Comparison of ENCODE assay signal across 10 cellular contexts in genomic region chr1:24186031-24186710, GRCh38. TPM values are rescaled to one million over a fixed set of nuclear protein-coding genes. Genes with fewer than 3 reads are reported as not detected.
DNase-seq lines count a peak whose midpoint lies in the region; ATAC-seq, FAIRE-seq and TF ChIP-seq lines count a peak whose summit lies in the region.
"Had no signal": no experiment of that assay in that cellular context is flagged by ENCODE, and none has a peak within 500 bp of the region (broad histone marks: within the 10 kb centered on the region; RNA-seq: fewer than 3 reads in every experiment).

No MANE protein-coding gene starts in this region.

- H4K20me1 ChIP-seq in BLaER1 treated with 17β-estradiol and CSF1 and Interleukin-3, amounts not matched to agents 10 nM and 100 nM, result peaks cover 0 to 17% (median 0%) of the 10 kb centered on the region in 11 experiments; a peak in 7 of 22 replicates

- H3K4me1 ChIP-seq in BLaER1 treated with 17β-estradiol and CSF1 and Interleukin-3, amounts not matched to agents 10 nM and 100 nM, result peaks cover 42 to 84% (median 68%) of the 10 kb centered on the region in 10 experiments

- H3K4me3 Mint-ChIP-seq in IgD-negative memory B cell (peak overlapping the region; percentile 77 to 93 (median 86)), naive B cell (peak overlapping the region; percentile 82 to 98 (median 94))

- H3K4me1 Mint-ChIP-seq in IgD-negative memory B cell (peaks cover 43 to 57% (median 48%) of the 10 kb centered on the region in 3 donors), naive B cell (peaks cover 50 to 85% (median 76%) of the 10 kb centered on the region in 3 donors)

- H3K27me3 Mint-ChIP-seq in IgD-negative memory B cell (no peaks in the 10 kb centered on the region), naive B cell (no peaks in the 10 kb centered on the region)

- no peak for ATAC-seq in naive B cell (ENCODE audit: low read depth in 2 of 2)
- ATAC-seq in HG03469 (IDR thresholded peaks at IDR 0.05; ENCODE audit: unreplicated experiment), result no peak
- ATAC-seq in HG03095 (IDR thresholded peaks at IDR 0.05; ENCODE audit: unreplicated experiment), result no peak

- no peaks in the 10 kb centered on the region for H3K9me3 Mint-ChIP-seq in IgD-negative memory B cell
- peaks cover 0 to 3% (median 0%) of the 10 kb centered on the region in 7 donors for H3K9me3 Mint-ChIP-seq in naive B cell

- H3K36me3 Mint-ChIP-seq in IgD-negative memory B cell (no peaks in the 10 kb centered on the region), naive B cell (peaks cover 0 to 9% of the 10 kb centered on the region in 2 donors)

- peak overlapping the region; percentile 56 to 81 (median 72); a peak in 19 of 20 replicates for H3K4me3 ChIP-seq in BLaER1 treated with 17β-estradiol and CSF1 and Interleukin-3, amounts not matched to agents 10 nM and 100 nM
- peak overlapping the region; percentile 52 for H3K4me3 ChIP-seq in bronchial epithelial cell (ENCODE audit: low read depth, low read length)

- peak overlapping the region; percentile 82 to 94 (median 90); a peak in 21 of 22 replicates for H3K9ac ChIP-seq in BLaER1 treated with 17β-estradiol and CSF1 and Interleukin-3, amounts not matched to agents 10 nM and 100 nM

- peak overlapping the region; percentile 83 to 98 (median 94) for H3K4me2 ChIP-seq in BLaER1 treated with 17β-estradiol and CSF1 and Interleukin-3, amounts not matched to agents 10 nM and 100 nM

- H3K27me3 ChIP-seq in BLaER1 treated with 17β-estradiol and CSF1 and Interleukin-3, amounts not matched to agents 10 nM and 100 nM, result peaks cover 14 to 32% (median 26%) of the 10 kb centered on the region in 11 experiments; a peak in 20 of 22 replicates
- no peaks in the 10 kb centered on the region for H3K27me3 ChIP-seq in bronchial epithelial cell (ENCODE audit: control insufficient read depth, insufficient read depth, low read length)

- no peak for TF ChIP-seq CTCF in bronchial epithelial cell (IDR thresholded peaks at IDR 0.05; ENCODE audit: insufficient read depth, low read length, severe bottlenecking)

- peaks cover 0 to under 1% (median 0%) of the 10 kb centered on the region in 11 experiments; a peak in 1 of 22 replicates for H3K9me3 ChIP-seq in BLaER1 treated with 17β-estradiol and CSF1 and Interleukin-3, amounts not matched to agents 10 nM and 100 nM (replicated peaks in 1 of 11)

- FAIRE-seq in bronchial epithelial cell (lab: Jason Lieb, UNC), result no peak

- H3K36me3 ChIP-seq in BLaER1 treated with 17β-estradiol and CSF1 and Interleukin-3, amounts not matched to agents 10 nM and 100 nM, result peaks cover 0 to 40% (median 6%) of the 10 kb centered on the region in 11 experiments; a peak in 9 of 22 replicates
- no peaks in the 10 kb centered on the region for H3K36me3 ChIP-seq in bronchial epithelial cell (ENCODE audit: control insufficient read depth, insufficient read depth, low read length)

- H3K27ac ChIP-seq in BLaER1 treated with 17β-estradiol and CSF1 and Interleukin-3, amounts not matched to agents 10 nM and 100 nM, result peak overlapping the region in 10 of 11 experiments; percentile 71 to 97 (median 96); a peak in 19 of 22 replicates
- H3K27ac ChIP-seq: coronary artery had no signal

- DNase-seq in bronchial epithelial cell (ENCODE audit: low read depth) (no peak), naive B cell (no peak), NCI-H526 treated with DMSO at 0.1 percent for 48 hours (lab: John Stamatoyannopoulos, UW) (no peak), NCI-H1436 (lab: John Stamatoyannopoulos, UW) (no peak)

- H3K27ac Mint-ChIP-seq in IgD-negative memory B cell (peak overlapping the region in 2 of 3 donors; percentile 80 to 82), naive B cell (peak overlapping the region; percentile 89 to 96 (median 94))

RNA-seq across cellular contexts. Expression of gene IFNLR1, which starts 0.9 kb away (rescaled TPM):
- polyA plus RNA-seq in IgD-negative memory B cell, result 11.5 TPM
- total RNA-seq in bronchial epithelial cell, result 4.5 and 5.5 TPM in 2 replicates
- polyA plus RNA-seq in naive B cell (ENCODE audit: low read depth in 6 of 6), result 10 to 100 TPM in 5 of 6 donors, 1 to 10 TPM in 1; 7.4 to 17.2 (median 12.7) TPM
- total RNA-seq: LHCN-M2 had no signal

RNA-seq across cellular contexts. Expression of gene IL22RA1, which starts 43.2 kb away (rescaled TPM):
- polyA plus RNA-seq in IgD-negative memory B cell (not detected), naive B cell (ENCODE audit: low read depth in 6 of 6) (not detected)
- total RNA-seq in bronchial epithelial cell, result 0.26 and 1.5 TPM in 2 replicates
- total RNA-seq: LHCN-M2 had no signal
